ENCODE assay signal across 6 cellular contexts in genomic region chr19:18278521-18279265, GRCh38.
DNase-seq lines count a peak whose midpoint lies in the region; ATAC-seq and TF ChIP-seq lines count a peak whose summit lies in the region.

No MANE protein-coding gene starts in this region.

- H3K4me3 ChIP-seq in AG10803 (ENCODE audit: low read length) (peak overlapping the region; percentile 99), RWPE2 (ENCODE audit: severe bottlenecking) (peak overlapping the region; percentile 93), endocrine pancreas (ENCODE audit: control insufficient read depth, insufficient read depth, low read length) (peak overlapping the region; percentile 92), skin epidermis (peak overlapping the region; percentile 73 to 96 (median 92))

- H3K9me3 ChIP-seq in RWPE2 (ENCODE audit: severe bottlenecking) = no peaks in the 10 kb centered on the region
- H3K9me3 ChIP-seq in endocrine pancreas (ENCODE audit: control insufficient read depth, low read length) = no peaks in the 10 kb centered on the region

- H3K27me3 ChIP-seq in RWPE2 (ENCODE audit: insufficient read depth, poor library complexity, severe bottlenecking) = no peaks in the 10 kb centered on the region
- H3K27me3 ChIP-seq in endocrine pancreas (ENCODE audit: control insufficient read depth, insufficient read depth, low read length) = no peaks in the 10 kb centered on the region

- H3K4me1 ChIP-seq in RWPE2 (ENCODE audit: insufficient read depth, poor library complexity, severe bottlenecking) (peaks cover 21% of the 10 kb centered on the region), endocrine pancreas (ENCODE audit: control insufficient read depth, insufficient read depth, low read length) (no peaks in the 10 kb centered on the region)

- TF ChIP-seq CTCF in AG10803 (conservative IDR thresholded peaks at IDR 0.05; ENCODE audit: low read length) = peak; percentile 29; the same call in 1 of the 2 replicates
- no peak for TF ChIP-seq CTCF in RWPE2 (IDR thresholded peaks at IDR 0.05; ENCODE audit: poor library complexity, severe bottlenecking)

- DNase-seq in AG10803 (ENCODE audit: low read depth) (no peak), RWPE2 (ENCODE audit: low spot score) (no peak), iPS-NIHi7 (ENCODE audit: extremely low spot score) (no peak), RPMI8226 (no peak)

- H3K9ac ChIP-seq in endocrine pancreas (ENCODE audit: control insufficient read depth, insufficient read depth, low read length) = peak overlapping the region; percentile 98

- H3K36me3 ChIP-seq in RWPE2 (ENCODE audit: low read depth) (peaks cover 10% of the 10 kb centered on the region), endocrine pancreas (ENCODE audit: control insufficient read depth, insufficient read depth, low read length) (peaks cover 27% of the 10 kb centered on the region)

- ATAC-seq in RWPE2 (ENCODE audit: low read depth) = no peak

- H3K27ac ChIP-seq in RWPE2 (ENCODE audit: poor library complexity, severe bottlenecking) (peak overlapping the region; percentile 95), skin epidermis (peak overlapping the region in 18 of 21 experiments; percentile 74 to 100 (median 98))
